ENCODE assay signal across 1 cellular context in the genomic region with DNA sequence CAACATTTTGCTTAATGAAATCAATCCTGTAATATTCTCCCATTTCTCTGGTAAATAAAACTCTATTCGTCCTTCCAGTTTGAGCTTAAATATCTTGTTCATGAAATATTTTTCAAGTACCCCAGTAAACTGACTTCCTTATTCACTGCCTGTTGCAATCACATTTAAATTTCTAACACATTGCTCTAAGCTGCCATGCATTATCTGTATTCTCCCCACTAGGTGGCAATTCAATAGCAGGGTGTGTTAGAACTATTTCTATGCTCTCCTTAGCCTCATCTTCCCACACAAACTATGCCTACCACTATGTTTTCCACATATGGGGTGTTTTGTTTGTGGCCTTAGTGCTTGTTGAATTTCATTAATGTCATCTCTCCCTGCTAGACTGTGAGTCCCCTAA.
TF ChIP-seq lines count a peak whose summit lies in the region.

No MANE protein-coding gene starts in this region.

TF ChIP-seq in SK-N-SH treated with all-trans-retinoic acid at 6 μM for 48 hours, 23 proteins besides CTCF, POLR2A, EP300 and RAD21 (continued from another document):
- TF ChIP-seq, protein P1, sequence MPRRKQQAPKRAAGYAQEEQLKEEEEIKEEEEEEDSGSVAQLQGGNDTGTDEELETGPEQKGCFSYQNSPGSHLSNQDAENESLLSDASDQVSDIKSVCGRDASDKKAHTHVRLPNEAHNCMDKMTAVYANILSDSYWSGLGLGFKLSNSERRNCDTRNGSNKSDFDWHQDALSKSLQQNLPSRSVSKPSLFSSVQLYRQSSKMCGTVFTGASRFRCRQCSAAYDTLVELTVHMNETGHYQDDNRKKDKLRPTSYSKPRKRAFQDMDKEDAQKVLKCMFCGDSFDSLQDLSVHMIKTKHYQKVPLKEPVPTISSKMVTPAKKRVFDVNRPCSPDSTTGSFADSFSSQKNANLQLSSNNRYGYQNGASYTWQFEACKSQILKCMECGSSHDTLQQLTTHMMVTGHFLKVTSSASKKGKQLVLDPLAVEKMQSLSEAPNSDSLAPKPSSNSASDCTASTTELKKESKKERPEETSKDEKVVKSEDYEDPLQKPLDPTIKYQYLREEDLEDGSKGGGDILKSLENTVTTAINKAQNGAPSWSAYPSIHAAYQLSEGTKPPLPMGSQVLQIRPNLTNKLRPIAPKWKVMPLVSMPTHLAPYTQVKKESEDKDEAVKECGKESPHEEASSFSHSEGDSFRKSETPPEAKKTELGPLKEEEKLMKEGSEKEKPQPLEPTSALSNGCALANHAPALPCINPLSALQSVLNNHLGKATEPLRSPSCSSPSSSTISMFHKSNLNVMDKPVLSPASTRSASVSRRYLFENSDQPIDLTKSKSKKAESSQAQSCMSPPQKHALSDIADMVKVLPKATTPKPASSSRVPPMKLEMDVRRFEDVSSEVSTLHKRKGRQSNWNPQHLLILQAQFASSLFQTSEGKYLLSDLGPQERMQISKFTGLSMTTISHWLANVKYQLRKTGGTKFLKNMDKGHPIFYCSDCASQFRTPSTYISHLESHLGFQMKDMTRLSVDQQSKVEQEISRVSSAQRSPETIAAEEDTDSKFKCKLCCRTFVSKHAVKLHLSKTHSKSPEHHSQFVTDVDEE (CRISPR knock-in tag; IDR thresholded peaks at IDR 0.05), result no peak
- TF ChIP-seq PPARA (CRISPR knock-in tag; IDR thresholded peaks at IDR 0.05; ENCODE audit: borderline replicate concordance), result no peak
